In genomic region chr6:32129297-32130088, GRCh38 we compare ENCODE assay signal across 2 cellular contexts.
TF ChIP-seq lines count a peak whose summit lies in the region.

No MANE protein-coding gene starts in this region.

TF ChIP-seq in endothelial cell of umbilical vein, 7 proteins besides CTCF, POLR2A, EP300 and RAD21:
- TF ChIP-seq POLR2AphosphoS5 (IDR thresholded peaks at IDR 0.05; ENCODE audit: insufficient read depth, low read depth, low read length) (no peak), MYC (IDR thresholded peaks at IDR 0.05; ENCODE audit: low read depth, low read length) (no peak), FOS (IDR thresholded peaks at IDR 0.05; ENCODE audit: borderline replicate concordance, insufficient read depth, low read length) (no peak), GATA2 (IDR thresholded peaks at IDR 0.05; ENCODE audit: insufficient read depth, insufficient read length, low read depth, low read length) (no peak), EZH2 (IDR thresholded peaks at IDR 0.05; ENCODE audit: borderline replicate concordance, low read depth, low read length, severe bottlenecking) (no peak), MAX (IDR thresholded peaks at IDR 0.05; ENCODE audit: insufficient read depth, insufficient read length) (no peak), JUN (IDR thresholded peaks at IDR 0.05; ENCODE audit: borderline replicate concordance, insufficient read depth, insufficient read length, low read depth) (no peak)

TF ChIP-seq in neural cell, 6 proteins besides CTCF, POLR2A, EP300 and RAD21:
- no peak for TF ChIP-seq POLR2AphosphoS5 (IDR thresholded peaks at IDR 0.05)
- no peak for TF ChIP-seq EZH2 (IDR thresholded peaks at IDR 0.05; ENCODE audit: borderline replicate concordance, insufficient read depth, low read length, poor library complexity, severe bottlenecking)
- TF ChIP-seq TAF1 (IDR thresholded peaks at IDR 0.05; ENCODE audit: low read depth) = no peak
- TF ChIP-seq REST (IDR thresholded peaks at IDR 0.05; ENCODE audit: borderline replicate concordance) = no peak
